In the genomic region with DNA sequence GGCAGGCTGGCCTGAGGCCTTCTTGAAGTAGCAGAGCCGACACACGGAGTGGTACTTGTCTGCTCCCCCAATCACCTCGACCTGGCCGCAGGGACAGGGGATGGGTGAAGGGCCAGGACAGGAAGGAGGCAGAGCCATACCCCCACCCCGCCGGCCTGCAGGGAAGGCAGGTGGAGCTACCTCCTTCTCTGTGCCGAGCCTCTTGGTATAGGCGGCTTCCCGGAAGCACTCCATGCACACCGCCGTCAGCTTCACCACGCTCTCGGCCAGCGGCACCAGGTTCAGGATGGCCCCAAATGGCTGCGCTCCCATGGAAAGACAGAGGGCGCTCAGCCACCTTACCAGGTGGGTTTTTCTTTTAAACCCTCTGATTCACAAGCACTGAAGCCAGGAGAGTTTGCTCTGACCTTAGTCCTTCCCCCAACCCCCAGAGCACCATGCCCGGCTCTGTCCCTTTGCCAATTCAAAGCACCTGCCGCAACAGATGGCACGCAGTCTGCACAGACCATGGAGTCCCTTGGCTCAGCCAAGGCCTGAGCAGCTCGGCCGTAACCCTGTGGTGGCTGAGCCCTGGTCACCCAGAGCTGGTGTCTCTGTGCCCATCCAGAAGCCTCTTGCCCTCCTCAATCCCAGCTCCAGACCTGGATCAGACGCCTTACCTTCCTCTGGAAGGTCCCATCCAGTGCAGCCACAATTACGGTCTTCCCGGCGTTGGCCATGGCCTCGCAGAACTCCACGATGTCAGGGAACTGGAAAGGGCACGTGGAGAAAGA, we compare ENCODE assay signal across 10 cellular contexts. TPM values are rescaled to one million over a fixed set of nuclear protein-coding genes. Genes with fewer than 3 reads are reported as not detected.
A peak's percentile ranks its signal among the peaks of the same experiment; 100 is the strongest.
DNase-seq lines count a peak whose midpoint lies in the region; ATAC-seq and TF ChIP-seq lines count a peak whose summit lies in the region.
"Had no signal": no experiment of that assay in that cellular context is flagged by ENCODE, and none has a peak within 500 bp of the region (broad histone marks: within the 10 kb centered on the region; RNA-seq: fewer than 3 reads in every experiment).

No MANE protein-coding gene starts in this region.

- peak; percentile 62 for TF ChIP-seq CTCF in WERI-Rb-1 (IDR thresholded peaks at IDR 0.05; ENCODE audit: low read depth, low read length)
- TF ChIP-seq CTCF in left lung (IDR thresholded peaks at IDR 0.05) = no peak
- TF ChIP-seq CTCF in type B pancreatic cell (conservative IDR thresholded peaks at IDR 0.05) = peak; percentile 24

- no peaks in the 10 kb centered on the region for H3K27me3 Mint-ChIP-seq in type B pancreatic cell
- H3K27me3 Mint-ChIP-seq: activated naive CD8-positive, alpha-beta T cell had no signal

- peaks cover 11% of the 10 kb centered on the region for H3K4me1 Mint-ChIP-seq in type B pancreatic cell (ENCODE audit: unreplicated experiment)

- H3K4me3 ChIP-seq in WERI-Rb-1 (ENCODE audit: low read depth, low read length) (no peak overlapping the region), left lung (peak overlapping the region in 1 of 2 donors; percentile 2)

- H3K36me3 ChIP-seq in WERI-Rb-1 (peaks cover 94% of the 10 kb centered on the region), left lung (peaks cover 0 to 31% of the 10 kb centered on the region in 2 donors)

- peak overlapping the region; percentile 7; the same call in 1 of the 2 replicates for H3K27ac ChIP-seq in WERI-Rb-1
- peak overlapping the region; percentile 88 to 92 for H3K27ac ChIP-seq in left lung

- DNase-seq in activated CD4-positive, alpha-beta T cell treated with anti-CD3 and anti-CD28 coated beads for 48 hours = peak; percentile 13
- DNase-seq in activated CD4-positive, alpha-beta T cell treated with anti-CD3 and anti-CD28 coated beads, Interleukin-2, amount 50 U/mL, for 1 hour = no peak
- DNase-seq in WERI-Rb-1 (peak; percentile 49), left lung (no peak), type B pancreatic cell (ENCODE audit: extremely low spot score, unreplicated experiment) (no peak), RKO (ENCODE audit: low spot score) (no peak)
- DNase-seq: kidney glomerular epithelial cell had no signal

- no peaks in the 10 kb centered on the region for H3K9me3 ChIP-seq in WERI-Rb-1 (ENCODE audit: severe bottlenecking)
- H3K9me3 ChIP-seq in left lung = no peaks in the 10 kb centered on the region

- ATAC-seq in left lung = peak; percentile 46
- ATAC-seq in HG03108 (IDR thresholded peaks at IDR 0.05; ENCODE audit: unreplicated experiment) = no peak
- ATAC-seq in HG03139 (IDR thresholded peaks at IDR 0.05; ENCODE audit: unreplicated experiment) = no peak

- H3K27ac Mint-ChIP-seq in type B pancreatic cell = peak overlapping the region; percentile 23
- H3K27ac Mint-ChIP-seq: activated naive CD8-positive, alpha-beta T cell had no signal

- peaks cover 6% of the 10 kb centered on the region for H3K36me3 Mint-ChIP-seq in type B pancreatic cell
- H3K36me3 Mint-ChIP-seq: activated naive CD8-positive, alpha-beta T cell had no signal

- H3K4me3 Mint-ChIP-seq in type B pancreatic cell = no peak overlapping the region
- H3K4me3 Mint-ChIP-seq: activated naive CD8-positive, alpha-beta T cell had no signal

- no peaks in the 10 kb centered on the region for H3K9me3 Mint-ChIP-seq in type B pancreatic cell

- H3K27me3 ChIP-seq in WERI-Rb-1 (ENCODE audit: insufficient read depth, low read depth, severe bottlenecking) = no peaks in the 10 kb centered on the region
- no peaks in the 10 kb centered on the region for H3K27me3 ChIP-seq in left lung

- intact Hi-C loops in left lung (cut with DNase I) = no loop called here

- H3K4me1 ChIP-seq in left lung = peaks cover 41 to 89% of the 10 kb centered on the region in 2 donors

RNA-seq across cellular contexts. Expression of a gene that starts 6.7 kb away (rescaled TPM):
- total RNA-seq in left lung (100 to 1,000 TPM; 192 to 227 TPM), type B pancreatic cell (ENCODE audit: low replicate concordance) (64.1 and 179 TPM in 2 replicates)

RNA-seq across cellular contexts. Expression of a gene that starts 11.8 kb away (rescaled TPM):
- 10 to 100 TPM; 24.0 to 33.0 TPM for total RNA-seq in left lung
- 34.4 and 41.2 TPM in 2 replicates for total RNA-seq in type B pancreatic cell (ENCODE audit: low replicate concordance)

RNA-seq across cellular contexts. Expression of a gene that starts 12.1 kb away (rescaled TPM):
- total RNA-seq in left lung (10 to 100 TPM; 31.3 to 38.6 TPM), type B pancreatic cell (ENCODE audit: low replicate concordance) (26.4 and 30.5 TPM in 2 replicates)

RNA-seq across cellular contexts. Expression of a gene that starts 28.9 kb away (rescaled TPM):
- not detected for total RNA-seq in left lung
- not detected in 2 replicates for total RNA-seq in type B pancreatic cell (ENCODE audit: low replicate concordance)

RNA-seq across cellular contexts. Expression of a gene that starts 39.0 kb away (rescaled TPM):
- total RNA-seq in left lung (10 to 100 TPM in 1 of 2 donors, 1 to 10 TPM in 1; 4.8 to 12.1 TPM), type B pancreatic cell (ENCODE audit: low replicate concordance) (20.0 and 63.3 TPM in 2 replicates)

Comparison
In these comparisons a context has a peak if more than half of its experiments do, and no peak if none do; other contexts are left out.
1. DNase-seq: peak in activated CD4-positive, alpha-beta T cell treated with anti-CD3 and anti-CD28 coated beads for 48 hours (single experiment) and WERI-Rb-1 (single experiment); none in activated CD4-positive, alpha-beta T cell treated with anti-CD3 and anti-CD28 coated beads, Interleukin-2, amount 50 U/mL, for 1 hour (single experiment), left lung (0 of 2), type B pancreatic cell (single experiment) and RKO (single experiment).
2. CTCF ChIP-seq: peak in WERI-Rb-1 (single experiment) and type B pancreatic cell (single experiment); none in left lung (0 of 2).